In genomic region chr12:28766398-28766797, GRCh38 we compare ENCODE assay signal across 1 cellular context.
TF ChIP-seq lines count a peak whose summit lies in the region.

No MANE protein-coding gene starts in this region.

TF ChIP-seq in SK-N-SH treated with all-trans-retinoic acid at 6 μM for 48 hours, 23 proteins besides CTCF, POLR2A, EP300 and RAD21 (continued from another document):
- TF ChIP-seq OSR1 (CRISPR knock-in tag; IDR thresholded peaks at IDR 0.05) (no peak), ARNTL (CRISPR knock-in tag; IDR thresholded peaks at IDR 0.05; ENCODE audit: borderline replicate concordance, low read depth) (no peak)
TF ChIP-seq in SK-N-SH treated with all-trans-retinoic acid at 6 μM for 48 hours: peak in this region for 2.
